Comparison of ENCODE assay signal across 8 cellular contexts in the genomic region with DNA sequence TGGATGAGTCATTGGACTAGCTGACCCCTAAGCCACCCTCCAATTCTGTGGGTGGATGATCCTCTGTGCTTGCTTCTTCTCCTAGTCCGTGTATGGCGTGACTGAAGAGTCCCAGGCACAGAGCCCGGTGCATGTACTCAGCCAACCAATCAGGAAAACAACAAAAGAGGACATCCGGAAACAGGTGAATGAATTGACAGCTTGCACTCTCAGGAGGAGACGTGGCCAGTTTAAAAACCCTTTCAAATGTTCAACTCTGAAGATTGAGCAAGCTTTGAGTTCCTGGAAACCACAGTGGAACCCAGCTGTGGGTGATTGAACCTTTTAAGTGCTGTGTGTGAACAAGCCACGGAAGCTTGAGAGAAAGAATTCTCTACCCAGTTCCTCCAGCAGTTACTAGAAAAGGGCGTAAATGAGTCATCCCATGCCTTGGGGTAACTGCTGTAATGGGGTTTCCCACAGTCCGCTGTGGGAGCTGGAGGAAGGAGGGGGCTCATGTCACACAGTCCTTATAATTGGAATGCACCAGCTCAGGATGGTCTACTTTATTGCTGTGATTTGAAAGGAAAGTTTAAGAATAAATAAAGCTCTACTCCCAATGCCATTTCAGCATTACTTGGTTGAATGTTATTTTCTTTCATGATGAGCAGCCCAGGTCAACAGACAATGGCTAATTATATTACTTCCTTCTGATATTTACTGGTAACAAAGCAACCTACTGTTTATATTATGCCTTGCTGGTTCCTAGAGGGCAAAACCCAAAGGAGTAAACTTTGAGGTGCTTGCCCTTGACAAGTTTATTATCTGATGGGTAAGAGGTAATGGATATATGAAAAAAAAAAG.
DNase-seq lines count a peak whose midpoint lies in the region; ATAC-seq, FAIRE-seq and TF ChIP-seq lines count a peak whose summit lies in the region.

No MANE protein-coding gene starts in this region.

- H3K27me3 Mint-ChIP-seq in natural killer cell treated with Interleukin-12 subunit alpha and Interleukin-12 subunit beta and Interleukin-15 and Interleukin-18, amount 100 ng/mL, for 72 hours, result no peaks in the 10 kb centered on the region
- no peaks in the 10 kb centered on the region for H3K27me3 Mint-ChIP-seq in endothelial cell (ENCODE audit: unreplicated experiment)

- peak; percentile 60 for FAIRE-seq in bronchial epithelial cell (lab: Jason Lieb, UNC)
- FAIRE-seq in kidney (lab: Jason Lieb, UNC), result no peak

- ATAC-seq in GM19328 (IDR thresholded peaks at IDR 0.05; ENCODE audit: unreplicated experiment), result peak; percentile 81
- peak; percentile 80 for ATAC-seq in HG03378 (IDR thresholded peaks at IDR 0.05; ENCODE audit: unreplicated experiment)
- ATAC-seq in natural killer cell treated with Interleukin-12 subunit alpha and Interleukin-12 subunit beta and Interleukin-15 and Interleukin-18, amount 100 ng/mL, for 72 hours, result peak; percentile 96 to 97

- intact Hi-C loops in kidney (cut with DNase I), result no loop called here

- H3K4me3 ChIP-seq in AG10803 (ENCODE audit: low read length), result no peak overlapping the region
- H3K4me3 ChIP-seq in bronchial epithelial cell (ENCODE audit: low read depth, low read length), result no peak overlapping the region
- no peak overlapping the region for H3K4me3 ChIP-seq in kidney (ENCODE audit: low read length in 2 of 2)

- peaks cover 51 to 56% of the 10 kb centered on the region in 2 donors for H3K4me1 Mint-ChIP-seq in natural killer cell treated with Interleukin-12 subunit alpha and Interleukin-12 subunit beta and Interleukin-15 and Interleukin-18, amount 100 ng/mL, for 72 hours (ENCODE audit: low read depth in 2 of 2)
- peaks cover 7% of the 10 kb centered on the region for H3K4me1 Mint-ChIP-seq in endothelial cell (ENCODE audit: unreplicated experiment)

- peak overlapping the region; percentile 87 for H3K4me3 Mint-ChIP-seq in natural killer cell treated with Interleukin-12 subunit alpha and Interleukin-12 subunit beta and Interleukin-15 and Interleukin-18, amount 100 ng/mL, for 72 hours
- H3K4me3 Mint-ChIP-seq in endothelial cell (ENCODE audit: unreplicated experiment), result no peak overlapping the region

- H3K36me3 ChIP-seq in bronchial epithelial cell (ENCODE audit: control insufficient read depth, insufficient read depth, low read length), result no peaks in the 10 kb centered on the region
- no peaks in the 10 kb centered on the region for H3K36me3 ChIP-seq in kidney (ENCODE audit: control insufficient read depth in 1 of 2, insufficient read depth in 2 of 2, low read length in 2 of 2)

- no peaks in the 10 kb centered on the region for H3K27me3 ChIP-seq in bronchial epithelial cell (ENCODE audit: control insufficient read depth, insufficient read depth, low read length)

- H3K9me3 ChIP-seq in kidney (ENCODE audit: control insufficient read depth in 1 of 2, low read length in 2 of 2), result no peaks in the 10 kb centered on the region

- TF ChIP-seq CTCF in AG10803 (conservative IDR thresholded peaks at IDR 0.05; ENCODE audit: low read length), result no peak
- TF ChIP-seq CTCF in bronchial epithelial cell (IDR thresholded peaks at IDR 0.05; ENCODE audit: insufficient read depth, low read length, severe bottlenecking), result no peak
- TF ChIP-seq CTCF in endothelial cell (IDR thresholded peaks at IDR 0.05; ENCODE audit: unreplicated experiment), result no peak
- no peak for TF ChIP-seq CTCF in kidney (IDR thresholded peaks at IDR 0.05; ENCODE audit: borderline replicate concordance, extremely low read depth, insufficient read depth)

- H3K27ac ChIP-seq in kidney (ENCODE audit: low read depth in 2 of 2, low read length in 2 of 2), result peak overlapping the region in 1 of 2 donors; percentile 51

- H3K9ac ChIP-seq in kidney (ENCODE audit: low read length in 2 of 2), result no peak overlapping the region

- peaks cover 0 to 3% of the 10 kb centered on the region in 2 donors for H3K4me1 ChIP-seq in kidney (ENCODE audit: control insufficient read depth in 1 of 2, insufficient read depth in 1 of 2, low read depth in 1 of 2, low read length in 2 of 2)

- H3K36me3 Mint-ChIP-seq in natural killer cell treated with Interleukin-12 subunit alpha and Interleukin-12 subunit beta and Interleukin-15 and Interleukin-18, amount 100 ng/mL, for 72 hours, result no peaks in the 10 kb centered on the region
- peaks cover 9% of the 10 kb centered on the region for H3K36me3 Mint-ChIP-seq in endothelial cell (ENCODE audit: low read depth, unreplicated experiment)

- DNase-seq in AG10803 (ENCODE audit: low read depth) (peak; percentile 79), T1000 (lab: John Stamatoyannopoulos, UW) (peak; percentile 66), bronchial epithelial cell (ENCODE audit: low read depth) (peak; percentile 15), endothelial cell (ENCODE audit: low spot score) (no peak), kidney (no peak)
- DNase-seq in natural killer cell treated with Interleukin-12 subunit alpha and Interleukin-12 subunit beta and Interleukin-15 and Interleukin-18, amount 100 ng/mL, for 72 hours (ENCODE audit: low spot score), result peak; percentile 91

- peak overlapping the region; percentile 95 to 97 for H3K27ac Mint-ChIP-seq in natural killer cell treated with Interleukin-12 subunit alpha and Interleukin-12 subunit beta and Interleukin-15 and Interleukin-18, amount 100 ng/mL, for 72 hours
- H3K27ac Mint-ChIP-seq in endothelial cell (ENCODE audit: unreplicated experiment), result no peak overlapping the region

- no peaks in the 10 kb centered on the region for H3K9me3 Mint-ChIP-seq in natural killer cell treated with Interleukin-12 subunit alpha and Interleukin-12 subunit beta and Interleukin-15 and Interleukin-18, amount 100 ng/mL, for 72 hours
- H3K9me3 Mint-ChIP-seq in endothelial cell (ENCODE audit: unreplicated experiment), result no peaks in the 10 kb centered on the region

Comparison
In these comparisons a context has a peak if more than half of its experiments do, and no peak if none do; other contexts are left out.
1. DNase-seq: peak in AG10803 (single experiment), T1000 (single experiment), bronchial epithelial cell (single experiment) and natural killer cell treated with Interleukin-12 subunit alpha and Interleukin-12 subunit beta and Interleukin-15 and Interleukin-18, amount 100 ng/mL, for 72 hours (single experiment); none in endothelial cell (single experiment) and kidney (single experiment).
2. Peak in every context shown above with its lines, with median percentiles within 50 percentile points of each other: ATAC-seq.